In genomic region chr7:32586291-32587221, GRCh38 we compare ENCODE assay signal across 1 cellular context.
TF ChIP-seq lines count a peak whose summit lies in the region.

No MANE protein-coding gene starts in this region.

TF ChIP-seq in A549, 52 proteins besides CTCF, POLR2A, EP300 and RAD21 (continued from another document):
- no peak for TF ChIP-seq HDAC2 (IDR thresholded peaks at IDR 0.05)
- TF ChIP-seq NFE2L2 (conservative IDR thresholded peaks at IDR 0.05; ENCODE audit: low read length), result no peak
- TF ChIP-seq MAX (IDR thresholded peaks at IDR 0.05), result 0 out of 2 replicates have a peak, but pooled peaks have one; percentile 35
- TF ChIP-seq MAFK (IDR thresholded peaks at IDR 0.05; ENCODE audit: partially characterized antibody), result no peak
- TF ChIP-seq ZC3H11A (IDR thresholded peaks at IDR 0.05), result no peak
- TF ChIP-seq CHD2 (IDR thresholded peaks at IDR 0.05; ENCODE audit: low read length, partially characterized antibody), result no peak
- no peak for TF ChIP-seq EHMT2 (IDR thresholded peaks at IDR 0.05; ENCODE audit: low read depth)
- no peak for TF ChIP-seq ELK1 (IDR thresholded peaks at IDR 0.05; ENCODE audit: low read depth, low read length)
- TF ChIP-seq JUNB (IDR thresholded peaks at IDR 0.05), result peak; percentile 79
- no peak for TF ChIP-seq TFCP2L1 (CRISPR knock-in tag; IDR thresholded peaks at IDR 0.05)
- TF ChIP-seq E2F6 (IDR thresholded peaks at IDR 0.05; ENCODE audit: borderline replicate concordance, low read depth), result no peak
- peak; percentile 77; the same call in 2 of the 3 replicates for TF ChIP-seq BCL3 (IDR thresholded peaks at IDR 0.05)
- TF ChIP-seq GATA3 (IDR thresholded peaks at IDR 0.05; ENCODE audit: borderline replicate concordance), result peak; percentile 75
- no peak for TF ChIP-seq ZNF302 (CRISPR knock-in tag; IDR thresholded peaks at IDR 0.05)
- 0 out of 2 replicates have a peak, but pooled peaks have one; percentile 22 for TF ChIP-seq HES2 (IDR thresholded peaks at IDR 0.05)
- TF ChIP-seq TP53 (CRISPR knock-in tag; IDR thresholded peaks at IDR 0.05), result peak; percentile 66; the same call in 1 of the 2 replicates
TF ChIP-seq in A549: peak in this region for 14.
